8 cellular contexts compared by ENCODE assay signal in genomic region chr2:148874868-148875341, GRCh38. TPM values are rescaled to one million over a fixed set of nuclear protein-coding genes. Genes with fewer than 3 reads are reported as not detected.
DNase-seq lines count a peak whose midpoint lies in the region; ATAC-seq and TF ChIP-seq lines count a peak whose summit lies in the region.

Gene KIF5C, plus strand, starts transcription at chr2:148875227. Its CDS starts 391 bp downstream, at chr2:148875618.

- H3K79me2 ChIP-seq in GM23248 (ENCODE audit: insufficient read depth) (no peaks in the 10 kb centered on the region), SK-N-SH (ENCODE audit: insufficient read depth) (no peaks in the 10 kb centered on the region), parathyroid adenoma (no peaks in the 10 kb centered on the region)

- H3K27ac ChIP-seq in GM23248 (no peak within 1 kb of the TSS), SK-N-SH (ENCODE audit: low read depth in 2 of 2, low read length in 1 of 2) (peak within 1 kb of the TSS in 1 of 2 experiments; percentile 81; a peak in 2 of 4 replicates), parathyroid adenoma (no peak within 1 kb of the TSS), tibial artery (no peak within 1 kb of the TSS)

- peaks cover 26% of the 10 kb centered on the region for H3K27me3 ChIP-seq in GM23248 (replicated peaks; ENCODE audit: insufficient read depth)
- H3K27me3 ChIP-seq in SK-N-SH (ENCODE audit: insufficient read depth): no peaks in the 10 kb centered on the region
- H3K27me3 ChIP-seq in parathyroid adenoma (ENCODE audit: control insufficient read depth, insufficient read depth, low read length): no peaks in the 10 kb centered on the region
- peaks cover 0 to 28% of the 10 kb centered on the region in 2 donors for H3K27me3 ChIP-seq in tibial artery

- H3K27ac Mint-ChIP-seq in activated naive CD8-positive, alpha-beta T cell: peak within 1 kb of the TSS; percentile 34

- H3K36me3 ChIP-seq in GM23248 (ENCODE audit: low read depth) (no peaks in the 10 kb centered on the region), SK-N-SH (replicated peaks in 1 of 2; ENCODE audit: control insufficient read depth in 1 of 2, insufficient read depth in 2 of 2, low read length in 1 of 2) (no peaks in the 10 kb centered on the region), parathyroid adenoma (ENCODE audit: control insufficient read depth, insufficient read depth, low read length) (no peaks in the 10 kb centered on the region), tibial artery (no peaks in the 10 kb centered on the region)

- H4K20me1 ChIP-seq in GM23248 (ENCODE audit: insufficient read depth) (no peaks in the 10 kb centered on the region), SK-N-SH (ENCODE audit: insufficient read depth) (no peaks in the 10 kb centered on the region)

- peak within 1 kb of the TSS; percentile 88 for H3K4me3 Mint-ChIP-seq in activated naive CD8-positive, alpha-beta T cell

- no peak for TF ChIP-seq EP300 in SK-N-SH (IDR thresholded peaks at IDR 0.05; ENCODE audit: borderline replicate concordance in 1 of 2, low read depth in 1 of 2, low read length in 1 of 2)

- H3K4me1 ChIP-seq in GM23248 (ENCODE audit: insufficient read depth) (no peaks in the 10 kb centered on the region), SK-N-SH (ENCODE audit: control insufficient read depth in 1 of 2, insufficient read depth in 2 of 2, low read depth in 1 of 2, low read length in 1 of 2) (peaks cover 0 to 9% of the 10 kb centered on the region in 2 experiments; a peak in 1 of 4 replicates), parathyroid adenoma (no peaks in the 10 kb centered on the region), tibial artery (peaks cover 0 to 30% (median 25%) of the 10 kb centered on the region in 4 donors)

- no peaks in the 10 kb centered on the region for H3F3A ChIP-seq in GM23248 (ENCODE audit: insufficient read depth)
- peaks cover 7% of the 10 kb centered on the region for H3F3A ChIP-seq in SK-N-SH (replicated peaks; ENCODE audit: insufficient read depth)

- in situ Hi-C loops in GM23248 (cut with MboI): no loop called here

- TF ChIP-seq CTCF in SK-N-SH (IDR thresholded peaks at IDR 0.05) (no peak), parathyroid adenoma (IDR thresholded peaks at IDR 0.05) (no peak), tibial artery (IDR thresholded peaks at IDR 0.05) (no peak)

- H3K9ac ChIP-seq in GM23248: no peak within 1 kb of the TSS
- peak within 1 kb of the TSS; percentile 35; the same call in 1 of the 2 replicates for H3K9ac ChIP-seq in SK-N-SH
- no peak within 1 kb of the TSS for H3K9ac ChIP-seq in parathyroid adenoma

- WGBS in GM23248 (ENCODE audit: low coverage in 1 of 2, low lambda C conversion rate in 2 of 2, missing lambda C conversion rate in 2 of 2), 2 experiments: 2% methylated on average over 12 to 29 of the region's 39 CpGs
- WGBS in SK-N-SH (ENCODE audit: low lambda C conversion rate): 0% methylated on average over 1 of the region's 39 CpGs

- H3K9me3 Mint-ChIP-seq in activated naive CD8-positive, alpha-beta T cell (ENCODE audit: low read depth): no peaks in the 10 kb centered on the region

- H3K9me3 ChIP-seq in GM23248 (ENCODE audit: low read depth) (no peaks in the 10 kb centered on the region), SK-N-SH (no peaks in the 10 kb centered on the region), parathyroid adenoma (ENCODE audit: control insufficient read depth, low read length) (no peaks in the 10 kb centered on the region), tibial artery (peaks cover 0 to 3% (median 0%) of the 10 kb centered on the region in 3 donors)

- H3K36me3 Mint-ChIP-seq in activated naive CD8-positive, alpha-beta T cell: no peaks in the 10 kb centered on the region

- TF ChIP-seq RAD21 in SK-N-SH (IDR thresholded peaks at IDR 0.05; ENCODE audit: low read length): no peak

- peak within 1 kb of the TSS; percentile 56 for H3K4me2 ChIP-seq in GM23248 (ENCODE audit: unreplicated experiment)
- peak within 1 kb of the TSS; percentile 80 for H3K4me2 ChIP-seq in SK-N-SH
- H3K4me2 ChIP-seq in parathyroid adenoma (ENCODE audit: low read length): peak within 1 kb of the TSS; percentile 50

- ATAC-seq in Right ventricle myocardium inferior: peak; percentile 91

- H2AFZ ChIP-seq in GM23248: peak within 1 kb of the TSS; percentile 59
- peak within 1 kb of the TSS; percentile 81; the same call in 1 of the 2 replicates for H2AFZ ChIP-seq in SK-N-SH (ENCODE audit: low read depth)
- peak within 1 kb of the TSS; percentile 82 for H2AFZ ChIP-seq in parathyroid adenoma

- H3K9me2 ChIP-seq in GM23248 (ENCODE audit: insufficient read depth): no peaks in the 10 kb centered on the region
- H3K9me2 ChIP-seq in SK-N-SH: no peaks in the 10 kb centered on the region

- peak; percentile 38 for DNase-seq in DMS53 treated with DMSO at 0.1 percent for 48 hours (lab: John Stamatoyannopoulos, UW; ENCODE audit: unreplicated experiment)
- DNase-seq in GM23248: peak; percentile 85
- DNase-seq in LHCN-M2 (ENCODE audit: low read depth): peak; percentile 53
- DNase-seq in SK-N-SH: peak; percentile 96
- DNase-seq in Right ventricle myocardium inferior (ENCODE audit: missing footprints): peak; percentile 88
- DNase-seq in tibial artery: peak; percentile 57 to 84

- intact Hi-C loops in Right ventricle myocardium inferior (cut with DNase I) (no loop called here), tibial artery (cut with DNase I; ENCODE audit: low total_unique reads) (no loop called here)

- H3K27me3 Mint-ChIP-seq in activated naive CD8-positive, alpha-beta T cell: peaks cover 10% of the 10 kb centered on the region

- peaks cover 9% of the 10 kb centered on the region for H3K4me1 Mint-ChIP-seq in activated naive CD8-positive, alpha-beta T cell (ENCODE audit: low read depth)

- CTCF ChIA-PET in SK-N-SH (lab: Yijun Ruan, JAX): interaction anchor here (1.2 kb wide), 1 partner anchor 11 kb away, joined by 3 read pairs; no protein-coding TSS in a partner anchor

- POLR2A ChIA-PET in SK-N-SH (lab: Yijun Ruan, JAX): no interaction called here

- H3K4me3 ChIP-seq in GM23248 (peak within 1 kb of the TSS; percentile 46), SK-N-SH (ENCODE audit: low read depth in 2 of 2, low read length in 1 of 2) (peak within 1 kb of the TSS; percentile 59 to 64), parathyroid adenoma (ENCODE audit: low read depth, low read length) (peak within 1 kb of the TSS; percentile 35), tibial artery (peak within 1 kb of the TSS; percentile 51 to 60)

TF ChIP-seq in SK-N-SH, 30 proteins besides CTCF, POLR2A, EP300 and RAD21:
- TF ChIP-seq ELF1 (IDR thresholded peaks at IDR 0.05) (0 out of 2 replicates have a peak, but pooled peaks have one; percentile 17), CHD2 (IDR thresholded peaks at IDR 0.05; ENCODE audit: low read length, partially characterized antibody) (peak; percentile 27), GABPA (IDR thresholded peaks at IDR 0.05; ENCODE audit: low read depth) (peak; percentile 79), MXI1 (IDR thresholded peaks at IDR 0.05; ENCODE audit: low read depth, low read length) (no peak; the same call in 1 of the 2 replicates)

RNA-seq across cellular contexts. Expression of gene KIF5C, which starts in this region (rescaled TPM):
- 0.11 and 0.13 TPM in 2 replicates for total RNA-seq in GM23248 (2014; rRNA removed; shearing (Covaris generic))
- polyA plus RNA-seq in GM23248 (2016; fragmentation: Nextera tagmentation; extraction: Ambion mirVana): 0.19 and 0.22 TPM in 2 replicates
- total RNA-seq in LHCN-M2 (2014; rRNA removed): 0.17 and 0.32 TPM in 2 replicates
- 0.10 TPM for polyA plus RNA-seq in LHCN-M2 (2012)
- 3.9 and 4.7 TPM in 2 replicates for polyA plus RNA-seq in SK-N-SH (2012; rRNA removed)
- 4.6 and 5.1 TPM in 2 replicates for polyA plus RNA-seq in SK-N-SH (2012; cell fraction: cytosol; rRNA removed)
- 3.3 and 4.8 TPM in 2 replicates for polyA plus RNA-seq in SK-N-SH (2012; cell fraction: nucleus; rRNA removed)
- total RNA-seq in Right ventricle myocardium inferior: 0.87 TPM

Comparison
In these comparisons a context has a peak if more than half of its experiments do, and no peak if none do; other contexts are left out.
1. Peak in DNase-seq, H3K4me3 ChIP-seq and H3K4me2 ChIP-seq in GM23248; RNA of the gene not detected or under 1 TPM.
2. Peak in DNase-seq in LHCN-M2; RNA of the gene not detected or under 1 TPM.
3. Peak in DNase-seq and ATAC-seq in Right ventricle myocardium inferior; RNA of the gene not detected or under 1 TPM.
4. DNase-seq: peak in every context shown above with its lines; median percentile 96 in SK-N-SH; 88 in Right ventricle myocardium inferior; 85 in GM23248; 70 in tibial artery; 53 in LHCN-M2; 38 in DMS53 treated with DMSO at 0.1 percent for 48 hours.